11 cellular contexts compared by ENCODE assay signal in the genomic region with DNA sequence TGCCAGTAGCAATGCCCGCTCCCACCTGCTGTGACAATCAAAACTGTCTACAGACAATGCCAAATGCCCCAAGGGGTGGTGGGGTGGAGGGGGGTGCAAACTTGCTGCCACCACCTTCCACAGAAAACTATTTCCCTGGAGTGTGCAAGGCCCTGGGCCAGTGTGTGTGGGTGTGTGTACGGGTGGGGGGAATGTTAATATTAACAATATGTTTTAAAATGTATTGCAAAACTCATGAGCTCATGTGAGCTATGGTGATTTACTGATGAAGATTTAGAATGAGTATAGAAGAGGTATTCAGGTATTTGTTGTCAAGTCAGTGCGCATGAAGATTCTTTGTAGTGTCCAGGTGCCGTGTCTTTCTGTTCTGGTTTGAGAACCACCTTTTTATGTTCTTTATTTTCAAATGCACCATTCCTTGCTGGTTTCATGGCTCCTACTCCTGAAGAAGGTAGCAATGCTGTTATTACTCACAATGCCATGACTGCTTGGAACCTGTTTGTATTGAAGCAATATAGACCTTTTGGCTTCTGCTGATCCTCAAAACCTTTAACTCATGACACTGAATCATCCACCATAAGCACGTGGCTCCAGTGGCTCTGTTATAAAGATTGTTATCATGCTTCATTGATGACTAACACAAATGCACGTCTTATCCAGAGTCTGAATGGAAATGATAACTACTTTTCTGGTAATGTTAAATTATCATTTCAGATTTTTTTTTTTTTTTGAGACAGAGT. TPM values are rescaled to one million over a fixed set of nuclear protein-coding genes. Genes with fewer than 3 reads are reported as not detected.
DNase-seq lines count a peak whose midpoint lies in the region; ATAC-seq and TF ChIP-seq lines count a peak whose summit lies in the region.
"Had no signal": no experiment of that assay in that cellular context is flagged by ENCODE, and none has a peak within 500 bp of the region (broad histone marks: within the 10 kb centered on the region; RNA-seq: fewer than 3 reads in every experiment).

No MANE protein-coding gene starts in this region.

- H3K4me3 Mint-ChIP-seq in stimulated activated naive B cell treated with anti-CD40 and anti-IgM and Interleukin-4, amounts not matched to agents 10 μg/mL and 1 μg/mL and 100 μg/mL, for 72 hours, result no peak overlapping the region
- H3K4me3 Mint-ChIP-seq: activated naive CD4-positive, alpha-beta T cell treated with anti-CD3 and anti-CD28 coated beads, Interleukin-2, amount 50 U/mL, for 24 hours had no signal

- H3K27me3 Mint-ChIP-seq in stimulated activated naive B cell treated with anti-CD40 and anti-IgM and Interleukin-4, amounts not matched to agents 10 μg/mL and 1 μg/mL and 100 μg/mL, for 72 hours, result no peaks in the 10 kb centered on the region

- H3K27me3 ChIP-seq in left lung, result no peaks in the 10 kb centered on the region

- peaks cover 0 to 3% of the 10 kb centered on the region in 2 donors for H3K9me3 ChIP-seq in left lung

- no peaks in the 10 kb centered on the region for H3K36me3 Mint-ChIP-seq in stimulated activated naive B cell treated with anti-CD40 and anti-IgM and Interleukin-4, amounts not matched to agents 10 μg/mL and 1 μg/mL and 100 μg/mL, for 72 hours
- H3K36me3 Mint-ChIP-seq: activated naive CD4-positive, alpha-beta T cell treated with anti-CD3 and anti-CD28 coated beads, Interleukin-2, amount 50 U/mL, for 24 hours had no signal

- TF ChIP-seq CTCF in choroid plexus epithelial cell (conservative IDR thresholded peaks at IDR 0.05; ENCODE audit: low read depth, low read length), result no peak
- no peak for TF ChIP-seq CTCF in left lung (IDR thresholded peaks at IDR 0.05)

- ATAC-seq in stimulated activated naive B cell treated with anti-CD40 and anti-IgM and Interleukin-4, amounts not matched to agents 10 μg/mL and 1 μg/mL and 100 μg/mL, for 72 hours (replicated peaks), result no peak
- ATAC-seq in HG02571 (IDR thresholded peaks at IDR 0.05; ENCODE audit: unreplicated experiment) (no peak), left lung (no peak), GM19035 (IDR thresholded peaks at IDR 0.05; ENCODE audit: unreplicated experiment) (no peak)

- H3K4me3 ChIP-seq in choroid plexus epithelial cell (ENCODE audit: low read depth, low read length) (no peak overlapping the region), left lung (no peak overlapping the region)

- H3K9me3 Mint-ChIP-seq in stimulated activated naive B cell treated with anti-CD40 and anti-IgM and Interleukin-4, amounts not matched to agents 10 μg/mL and 1 μg/mL and 100 μg/mL, for 72 hours, result peaks cover 0 to 8% of the 10 kb centered on the region in 2 donors

- no peaks in the 10 kb centered on the region for H3K4me1 ChIP-seq in left lung

- DNase-seq in EL (peak; percentile 89), NCI-H226 (peak; percentile 64), choroid plexus epithelial cell (ENCODE audit: low read depth) (peak; percentile 91), mucosa of gallbladder (ENCODE audit: low spot score) (peak; percentile 38), left lung (no peak)
- DNase-seq in stimulated activated naive B cell treated with anti-CD40 and anti-IgM and Interleukin-4, amounts not matched to agents 10 μg/mL and 1 μg/mL and 100 μg/mL, for 72 hours, result no peak
- DNase-seq: activated CD4-positive, alpha-beta T cell treated with anti-CD3 and anti-CD28 coated beads for 1 hour; SHP77 had no signal

- no peaks in the 10 kb centered on the region for H3K4me1 Mint-ChIP-seq in stimulated activated naive B cell treated with anti-CD40 and anti-IgM and Interleukin-4, amounts not matched to agents 10 μg/mL and 1 μg/mL and 100 μg/mL, for 72 hours
- H3K4me1 Mint-ChIP-seq: activated naive CD4-positive, alpha-beta T cell treated with anti-CD3 and anti-CD28 coated beads, Interleukin-2, amount 50 U/mL, for 24 hours had no signal

- intact Hi-C loops in left lung (cut with DNase I), result no loop called here

- H3K27ac ChIP-seq in left lung, result no peak overlapping the region

- H3K36me3 ChIP-seq in left lung, result no peaks in the 10 kb centered on the region

- H3K27ac Mint-ChIP-seq in stimulated activated naive B cell treated with anti-CD40 and anti-IgM and Interleukin-4, amounts not matched to agents 10 μg/mL and 1 μg/mL and 100 μg/mL, for 72 hours, result no peak overlapping the region
- H3K27ac Mint-ChIP-seq: activated naive CD4-positive, alpha-beta T cell treated with anti-CD3 and anti-CD28 coated beads, Interleukin-2, amount 50 U/mL, for 24 hours had no signal

RNA-seq across cellular contexts. Expression of a gene that starts 29.9 kb away (rescaled TPM):
- total RNA-seq in mucosa of gallbladder, result 5.5 TPM
- 1 to 10 TPM in 1 of 2 donors, under 1 TPM in 1; 0.94 to 1.2 TPM for total RNA-seq in left lung

Comparison
In these comparisons a context has a peak if more than half of its experiments do, and no peak if none do; other contexts are left out.
1. DNase-seq: peak in EL (single experiment), NCI-H226 (single experiment), choroid plexus epithelial cell (single experiment) and mucosa of gallbladder (single experiment); none in stimulated activated naive B cell treated with anti-CD40 and anti-IgM and Interleukin-4, amounts not matched to agents 10 μg/mL and 1 μg/mL and 100 μg/mL, for 72 hours (single experiment) and left lung (0 of 2).